In genomic region chr12:76084277-76085158, GRCh38 we compare ENCODE assay signal across 8 cellular contexts. TPM values are rescaled to one million over a fixed set of nuclear protein-coding genes. Genes with fewer than 3 reads are reported as not detected.
A peak's percentile ranks its signal among the peaks of the same experiment; 100 is the strongest.
DNase-seq lines count a peak whose midpoint lies in the region; TF ChIP-seq lines count a peak whose summit lies in the region.

NAP1L1 (minus strand) TSS chr12:76084685; CDS start chr12:76074219, 10,466 bp downstream.

- peak within 1 kb of the TSS; percentile 100 for H3K27ac Mint-ChIP-seq in activated naive CD4-positive, alpha-beta T cell treated with anti-CD3 and anti-CD28 coated beads, Interleukin-2, amount 10 ng/mL, durations not matched to agents 7 days and 5 days

- peak; percentile 97 for DNase-seq in GM03348 (ENCODE audit: low spot score)
- peak; percentile 91 for DNase-seq in HFF-Myc (ENCODE audit: extremely low read depth, low read depth)
- DNase-seq in NAMALWA (ENCODE audit: low spot score): peak; percentile 97
- DNase-seq in SK-N-DZ (ENCODE audit: low spot score): peak; percentile 98
- DNase-seq in activated naive CD4-positive, alpha-beta T cell treated with anti-CD3 and anti-CD28 coated beads, Interleukin-2, amount 10 ng/mL, durations not matched to agents 7 days and 5 days: peak; percentile 98
- peak; percentile 95 for DNase-seq in germinal center (ENCODE audit: low spot score)
- peak; percentile 66 to 99 (median 96) for DNase-seq in nucleus accumbens (lab: John Stamatoyannopoulos, UW)
- peak; percentile 97 to 98 for DNase-seq in suprapubic skin (ENCODE audit: low spot score in 2 of 2)

- H3K36me3 Mint-ChIP-seq in activated naive CD4-positive, alpha-beta T cell treated with anti-CD3 and anti-CD28 coated beads, Interleukin-2, amount 10 ng/mL, durations not matched to agents 7 days and 5 days: peaks cover 23% of the 10 kb centered on the region

- peak; percentile 15 to 90 for TF ChIP-seq POLR2A in suprapubic skin (IDR thresholded peaks at IDR 0.05)

- TF ChIP-seq EP300 in suprapubic skin (IDR thresholded peaks at IDR 0.05): no peak

- H3K27ac ChIP-seq in suprapubic skin: peak within 1 kb of the TSS; percentile 99

- no peaks in the 10 kb centered on the region for H3K9me3 Mint-ChIP-seq in activated naive CD4-positive, alpha-beta T cell treated with anti-CD3 and anti-CD28 coated beads, Interleukin-2, amount 10 ng/mL, durations not matched to agents 7 days and 5 days

- peak within 1 kb of the TSS; percentile 97 for H3K4me3 Mint-ChIP-seq in activated naive CD4-positive, alpha-beta T cell treated with anti-CD3 and anti-CD28 coated beads, Interleukin-2, amount 10 ng/mL, durations not matched to agents 7 days and 5 days

- H3K36me3 ChIP-seq in suprapubic skin: no peaks in the 10 kb centered on the region

- peaks cover 30% of the 10 kb centered on the region for H3K4me1 ChIP-seq in suprapubic skin

- CTCF ChIA-PET in activated naive CD4-positive, alpha-beta T cell treated with anti-CD3 and anti-CD28 coated beads, Interleukin-2, amount 10 ng/mL, durations not matched to agents 7 days and 5 days (lab: Charles Lee): no interaction called here

- peak within 1 kb of the TSS; percentile 79 for H3K4me3 ChIP-seq in HFF-Myc (replicated peaks; ENCODE audit: low read depth, low read length)
- peak within 1 kb of the TSS; percentile 91 for H3K4me3 ChIP-seq in suprapubic skin

- H3K27me3 ChIP-seq in suprapubic skin: no peaks in the 10 kb centered on the region

- TF ChIP-seq CTCF in HFF-Myc (IDR thresholded peaks at IDR 0.05; ENCODE audit: low read depth, low read length, missing control alignments): no peak
- no peak for TF ChIP-seq CTCF in suprapubic skin (IDR thresholded peaks at IDR 0.05)

- WGBS in suprapubic skin: 0% methylated on average over 49 of the region's 85 CpGs

- H3K4me1 Mint-ChIP-seq in activated naive CD4-positive, alpha-beta T cell treated with anti-CD3 and anti-CD28 coated beads, Interleukin-2, amount 10 ng/mL, durations not matched to agents 7 days and 5 days: peaks cover 53% of the 10 kb centered on the region

- no peaks in the 10 kb centered on the region for H3K27me3 Mint-ChIP-seq in activated naive CD4-positive, alpha-beta T cell treated with anti-CD3 and anti-CD28 coated beads, Interleukin-2, amount 10 ng/mL, durations not matched to agents 7 days and 5 days

- H3K9me3 ChIP-seq in suprapubic skin: no peaks in the 10 kb centered on the region

RNA-seq across cellular contexts. Expression of gene NAP1L1, which starts in this region (rescaled TPM):
- polyA plus RNA-seq in SK-N-DZ (2014; cell fraction: cytosol; rRNA removed): 466 and 569 TPM in 2 replicates
- 390 and 521 TPM in 2 replicates for polyA plus RNA-seq in SK-N-DZ (2014; cell fraction: nucleus; rRNA removed)
- total RNA-seq in suprapubic skin: 100 to 1,000 TPM; 159 to 243 (median 186) TPM

Comparison
In these comparisons a context has a peak if more than half of its experiments do, and no peak if none do; other contexts are left out.
1. Peak in every context shown above with its lines: DNase-seq, H3K4me3 ChIP-seq and H3K27ac ChIP-seq.